Comparison of ENCODE assay signal across 11 cellular contexts in the genomic region with DNA sequence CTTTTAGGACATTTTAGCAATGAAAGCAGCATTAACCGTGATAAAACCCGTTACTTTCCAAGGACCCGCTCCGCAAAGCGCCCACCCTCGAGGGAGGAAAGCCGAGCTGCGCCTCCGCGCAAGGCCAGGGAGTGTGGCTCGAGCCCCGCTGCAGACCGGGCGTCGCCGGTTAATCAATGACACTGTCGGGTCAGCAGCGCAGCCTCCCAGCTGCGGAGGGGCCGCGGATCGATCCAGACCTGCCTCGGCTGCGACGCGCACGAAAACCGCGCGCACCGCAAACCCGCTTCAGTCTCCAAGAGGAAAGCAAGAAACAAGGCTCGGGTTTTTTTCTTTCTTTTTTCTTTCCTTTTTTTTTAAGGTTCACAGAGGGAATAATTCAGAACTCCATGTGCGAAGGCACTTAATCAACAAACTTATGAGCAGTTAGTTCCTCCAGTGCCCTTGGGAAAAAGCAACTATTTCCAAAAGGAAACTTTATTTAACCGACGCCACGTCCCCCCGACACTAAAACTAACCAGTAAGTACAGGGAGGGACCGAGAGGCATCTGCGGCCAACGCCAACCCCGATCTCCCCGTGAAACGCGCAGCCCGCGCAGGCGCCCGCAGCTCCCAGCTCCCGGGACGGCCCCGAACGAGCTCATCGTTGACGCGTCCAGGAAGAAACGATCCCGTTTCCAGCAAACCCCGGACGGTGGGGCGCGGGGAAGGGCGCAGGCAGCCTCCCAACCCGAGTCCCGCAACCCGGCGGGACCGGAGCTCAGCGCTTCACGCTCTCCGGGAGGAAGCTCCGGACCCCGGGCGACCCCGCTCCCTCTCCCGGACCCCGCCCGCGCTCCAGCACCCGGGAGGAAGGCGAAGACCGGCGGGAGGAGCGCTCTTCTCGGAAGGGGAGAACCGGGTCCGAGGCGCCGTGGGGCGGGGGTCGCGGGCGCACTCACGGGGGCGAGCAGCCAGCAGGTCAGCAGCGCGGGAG. TPM values are rescaled to one million over a fixed set of nuclear protein-coding genes. Genes with fewer than 3 reads are reported as not detected.
A peak's percentile ranks its signal among the peaks of the same experiment; 100 is the strongest.
DNase-seq lines count a peak whose midpoint lies in the region; ATAC-seq, FAIRE-seq and TF ChIP-seq lines count a peak whose summit lies in the region.
"Had no signal": no experiment of that assay in that cellular context is flagged by ENCODE, and none has a peak within 500 bp of the region (broad histone marks: within the 10 kb centered on the region; RNA-seq: fewer than 3 reads in every experiment).

No MANE protein-coding gene starts in this region.

- H2AFZ ChIP-seq in astrocyte (ENCODE audit: low read depth, low read length), result peak overlapping the region; percentile 24

- peaks cover 8% of the 10 kb centered on the region for H3K4me1 Mint-ChIP-seq in astrocyte (ENCODE audit: low read depth, unreplicated experiment)
- no peaks in the 10 kb centered on the region for H3K4me1 Mint-ChIP-seq in stimulated activated naive CD8-positive, alpha-beta T cell treated with anti-CD3 and anti-CD28 coated beads, Interleukin-15, Interleukin-2, amounts not matched to agents 100 ng/mL and 50 ng/mL, for 24 hours (ENCODE audit: low read depth)

- no peaks in the 10 kb centered on the region for H3K36me3 Mint-ChIP-seq in astrocyte (ENCODE audit: low read depth, unreplicated experiment)
- no peaks in the 10 kb centered on the region for H3K36me3 Mint-ChIP-seq in stimulated activated naive CD8-positive, alpha-beta T cell treated with anti-CD3 and anti-CD28 coated beads, Interleukin-15, Interleukin-2, amounts not matched to agents 100 ng/mL and 50 ng/mL, for 24 hours (ENCODE audit: low read depth)

- H3K4me1 ChIP-seq in astrocyte (ENCODE audit: insufficient read depth, low read length) (no peaks in the 10 kb centered on the region), left lung (peaks cover 5 to 20% of the 10 kb centered on the region in 2 donors)

- H3K27me3 Mint-ChIP-seq in astrocyte (ENCODE audit: low read depth, unreplicated experiment), result peaks cover 25% of the 10 kb centered on the region
- peaks cover 43% of the 10 kb centered on the region for H3K27me3 Mint-ChIP-seq in stimulated activated naive CD8-positive, alpha-beta T cell treated with anti-CD3 and anti-CD28 coated beads, Interleukin-15, Interleukin-2, amounts not matched to agents 100 ng/mL and 50 ng/mL, for 24 hours

- DNase-seq in NCI-H2227 (lab: John Stamatoyannopoulos, UW; ENCODE audit: unreplicated experiment) (peak; percentile 22), NCI-H2227 treated with DMSO at 0.1 percent for 48 hours (lab: John Stamatoyannopoulos, UW) (no peak), astrocyte (ENCODE audit: low read depth) (no peak), left lung (no peak), NCI-H1436 (lab: John Stamatoyannopoulos, UW) (no peak)
- DNase-seq: NCI-H1694 treated with DMSO at 0.1 percent for 48 hours had no signal

- H3K9ac ChIP-seq in astrocyte (ENCODE audit: low read length), result no peak overlapping the region

- no peak overlapping the region for H3K27ac ChIP-seq in astrocyte (ENCODE audit: low read depth, low read length)
- no peak overlapping the region for H3K27ac ChIP-seq in left lung

- H3K4me2 ChIP-seq in astrocyte (ENCODE audit: low read length), result peak overlapping the region; percentile 41

- H4K20me1 ChIP-seq in astrocyte (ENCODE audit: insufficient read depth, low read length), result no peaks in the 10 kb centered on the region

- ATAC-seq in left lung (peak; percentile 42), GM21619 (IDR thresholded peaks at IDR 0.05; ENCODE audit: unreplicated experiment) (no peak), HG03469 (IDR thresholded peaks at IDR 0.05; ENCODE audit: unreplicated experiment) (no peak)

- H3K4me3 ChIP-seq in astrocyte (ENCODE audit: insufficient read depth, low read depth, low read length) (no peak overlapping the region), left lung (peak overlapping the region; percentile 5 to 30)

- H3K36me3 ChIP-seq in astrocyte (ENCODE audit: insufficient read depth, low read length) (no peaks in the 10 kb centered on the region), left lung (no peaks in the 10 kb centered on the region)

- no peak for FAIRE-seq in astrocyte (lab: Jason Lieb, UNC)
- FAIRE-seq: A204.1, bronchial epithelial cell had no signal

- intact Hi-C loops in left lung (cut with DNase I), result no loop called here

- TF ChIP-seq CTCF in astrocyte (IDR thresholded peaks at IDR 0.05; ENCODE audit: insufficient read depth, low read depth, low read length) (no peak), left lung (IDR thresholded peaks at IDR 0.05) (no peak)

- peaks cover 6% of the 10 kb centered on the region for H3K9me3 Mint-ChIP-seq in astrocyte (ENCODE audit: unreplicated experiment)
- no peaks in the 10 kb centered on the region for H3K9me3 Mint-ChIP-seq in stimulated activated naive CD8-positive, alpha-beta T cell treated with anti-CD3 and anti-CD28 coated beads, Interleukin-15, Interleukin-2, amounts not matched to agents 100 ng/mL and 50 ng/mL, for 24 hours

- H3K9me3 ChIP-seq in astrocyte (ENCODE audit: insufficient read depth, low read depth, low read length), result no peaks in the 10 kb centered on the region
- no peaks in the 10 kb centered on the region for H3K9me3 ChIP-seq in left lung

- no peaks in the 10 kb centered on the region for H3K79me2 ChIP-seq in astrocyte (ENCODE audit: insufficient read depth, low read length)

- H3K27me3 ChIP-seq in astrocyte (ENCODE audit: insufficient read depth, low read length) (peaks cover 25% of the 10 kb centered on the region), left lung (peaks cover 35 to 72% of the 10 kb centered on the region in 2 donors)

- peak overlapping the region; percentile 67 for H3K27ac Mint-ChIP-seq in astrocyte (ENCODE audit: unreplicated experiment)
- no peak overlapping the region for H3K27ac Mint-ChIP-seq in stimulated activated naive CD8-positive, alpha-beta T cell treated with anti-CD3 and anti-CD28 coated beads, Interleukin-15, Interleukin-2, amounts not matched to agents 100 ng/mL and 50 ng/mL, for 24 hours

- peak overlapping the region; percentile 78 for H3K4me3 Mint-ChIP-seq in astrocyte (ENCODE audit: unreplicated experiment)
- peak overlapping the region; percentile 69 for H3K4me3 Mint-ChIP-seq in stimulated activated naive CD8-positive, alpha-beta T cell treated with anti-CD3 and anti-CD28 coated beads, Interleukin-15, Interleukin-2, amounts not matched to agents 100 ng/mL and 50 ng/mL, for 24 hours

RNA-seq across cellular contexts. Expression of gene VIPR2, which starts 0.6 kb away (rescaled TPM):
- total RNA-seq in astrocyte (0.43 and 0.68 TPM in 2 replicates), left lung (under 1 TPM; 0.47 to 0.50 TPM)
- total RNA-seq: bronchial epithelial cell had no signal
